In the genomic region with DNA sequence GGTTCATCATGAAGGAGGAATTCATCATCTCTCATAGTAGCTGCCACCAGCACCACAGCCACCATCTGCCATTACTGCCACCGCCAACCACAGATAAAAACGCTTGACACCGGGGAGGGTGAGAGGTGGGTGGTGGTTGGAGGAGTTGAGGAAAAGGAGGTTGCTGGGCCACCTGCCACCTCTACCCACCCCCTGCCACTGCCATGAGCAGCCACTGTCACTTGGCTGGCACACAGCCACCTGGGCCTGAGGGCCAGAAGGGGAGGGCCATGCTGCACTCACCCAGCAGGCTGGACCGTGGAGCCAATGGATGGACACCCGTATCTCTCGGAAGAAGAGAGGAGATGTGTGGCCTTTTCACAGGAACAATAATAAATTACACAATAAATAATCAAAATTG, we compare ENCODE assay signal across 37 cellular contexts. TPM values are rescaled to one million over a fixed set of nuclear protein-coding genes. Genes with fewer than 3 reads are reported as not detected.
"Had no signal": no experiment of that assay in that cellular context is flagged by ENCODE, and none has a peak within 500 bp of the region (broad histone marks: within the 10 kb centered on the region; RNA-seq: fewer than 3 reads in every experiment).

No MANE protein-coding gene starts in this region.

- H3K27ac ChIP-seq: KMS-11, PC-9, RWPE1, SJCRH30, SK-N-MC had no signal

- DNase-seq: Karpas-422, KBM-7, MM.1S, MV-4-11, NCI-H1092, NCI-H1105, NCI-H1417 treated with DMSO at 0.1 percent for 48 hours, NCI-H1436 treated with DMSO at 0.1 percent for 48 hours, NCI-H1694 treated with DMSO at 0.1 percent for 48 hours, NCI-H187 treated with DMSO at 0.1 percent for 48 hours, NCI-H2029, NCI-H2081, NCI-H2171 treated with DMSO at 0.1 percent for 48 hours, NCI-H2227 treated with DMSO at 0.1 percent for 48 hours, NCI-H345, NCI-H446, NCI-H510A treated with DMSO at 0.1 percent for 48 hours, NCI-H524 treated with DMSO at 0.1 percent for 48 hours, NCI-H526 treated with DMSO at 0.1 percent for 48 hours, NCI-H774, PC-9, SHP77, SIG-M5, SJCRH30 had no signal

- FAIRE-seq: RCC 7860 had no signal

- H3K4me3 ChIP-seq: PC-9, SJCRH30, SK-N-MC had no signal

- ATAC-seq: Panc1, Right ventricle myocardium inferior, SK-N-SH treated with all-trans-retinoic acid at 6 μM for 48 hours had no signal

- H3K9ac ChIP-seq: KMS-11 had no signal

- H3K36me3 ChIP-seq: SJCRH30 had no signal

- H3K27me3 ChIP-seq: SJCRH30 had no signal

RNA-seq across cellular contexts. Expression of a gene that starts 31.3 kb away (rescaled TPM):
- total RNA-seq: LHCN-M2, MCF 10A, NCI-H460, OCI-LY7, PC-9, RPMI7951, SJCRH30, SK-MEL-5 had no signal
